Comparison of ENCODE assay signal across 27 cellular contexts in the genomic region with DNA sequence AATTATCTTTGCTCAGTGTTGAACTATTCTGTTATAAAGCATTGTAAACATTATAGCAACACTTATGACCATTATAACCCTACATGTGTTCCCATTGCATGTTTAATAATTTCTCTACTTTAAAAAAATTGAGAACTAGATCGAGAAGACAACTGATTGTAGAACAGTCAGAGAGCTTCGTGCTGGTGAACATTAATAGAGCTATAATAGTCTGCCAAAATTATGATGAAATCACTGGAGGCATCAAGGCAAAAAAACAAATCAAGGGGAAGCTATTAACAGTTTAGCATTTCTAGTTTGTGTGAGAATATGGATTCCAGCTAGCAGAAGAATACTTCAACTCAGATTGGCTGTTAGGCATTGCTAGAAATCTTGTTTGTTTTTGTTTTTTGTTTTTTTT.
"Had no signal": no experiment of that assay in that cellular context is flagged by ENCODE, and none has a peak within 500 bp of the region (broad histone marks: within the 10 kb centered on the region; RNA-seq: fewer than 3 reads in every experiment).

No MANE protein-coding gene starts in this region.

- H3K4me3 ChIP-seq: adrenal gland, body of pancreas, gastroesophageal sphincter, heart right ventricle had no signal

- H3K36me3 ChIP-seq: adrenal gland, gastroesophageal sphincter, heart right ventricle had no signal

- H3K9me3 ChIP-seq: adrenal gland, body of pancreas, gastroesophageal sphincter, heart right ventricle had no signal

- H3K4me1 ChIP-seq: adrenal gland, body of pancreas, gastroesophageal sphincter had no signal

- DNase-seq: activated CD4-positive, alpha-beta memory T cell treated with anti-CD3 and anti-CD28 coated beads, Interleukin-2, amount 10 ng/mL, durations not matched to agents 7 days and 5 days; activated CD4-positive, alpha-beta T cell treated with anti-CD3 and anti-CD28 coated beads for 1 hour; activated CD4-positive, alpha-beta T cell treated with anti-CD3 and anti-CD28 coated beads for 4 hours; activated CD4-positive, alpha-beta T cell treated with anti-CD3 and anti-CD28 coated beads, Interleukin-2, amount 10 ng/mL, durations not matched to agents 7 days and 5 days; activated CD4-positive, alpha-beta T cell treated with anti-CD3 and anti-CD28 coated beads, Interleukin-2, amount 50 U/mL, for 4 hours; activated CD4-positive, CD25-positive, alpha-beta regulatory T cell; activated effector memory CD4-positive, alpha-beta T cell treated with anti-CD3 and anti-CD28 coated beads, Interleukin-2, amount 50 U/mL, for 16 hours; activated naive CD4-positive, alpha-beta T cell treated with anti-CD3 and anti-CD28 coated beads for 36 hours; activated naive CD8-positive, alpha-beta T cell treated with anti-CD3 and anti-CD28 coated beads for 36 hours; activated naive CD8-positive, alpha-beta T cell treated with anti-CD3 and anti-CD28 coated beads, Interleukin-2, amount 50 U/mL, for 24 hours; activated T-cell treated with anti-CD3 and anti-CD28 coated beads, Interleukin-2, amount 50 U/mL, for 4 hours; adrenal gland; amygdala; aorta; body of pancreas; caudate nucleus; cortex of kidney; effector CD8-positive, alpha-beta T cell; foreskin melanocyte; heart right ventricle; T-helper 2 cell had no signal

- H3K36me3 Mint-ChIP-seq: activated naive CD4-positive, alpha-beta T cell treated with anti-CD3 and anti-CD28 coated beads, Interleukin-2, amount 50 U/mL, for 24 hours; activated naive CD8-positive, alpha-beta T cell treated with anti-CD3 and anti-CD28 coated beads for 36 hours had no signal

- H3K27me3 ChIP-seq: adrenal gland, body of pancreas, gastroesophageal sphincter, heart right ventricle had no signal

- H3K27ac ChIP-seq: adrenal gland, body of pancreas, gastroesophageal sphincter, heart right ventricle had no signal

- ATAC-seq: activated naive CD8-positive, alpha-beta T cell treated with anti-CD3 and anti-CD28 coated beads, Interleukin-2, amount 50 U/mL, for 24 hours; activated T-cell treated with anti-CD3 and anti-CD28 coated beads, Interleukin-2, amount 50 U/mL, for 4 hours; activated T-helper 17 cell treated with anti-CD3 and anti-CD28 coated beads, Interleukin-2, amount 50 U/mL, for 72 hours; body of pancreas; esophagus mucosa; gastroesophageal sphincter; heart right ventricle had no signal

- H3K4me1 Mint-ChIP-seq: activated CD4-positive, alpha-beta memory T cell treated with anti-CD3 and anti-CD28 coated beads, Interleukin-2, amount 10 ng/mL, durations not matched to agents 7 days and 5 days; activated CD4-positive, alpha-beta T cell treated with anti-CD3 and anti-CD28 coated beads, Interleukin-2, amount 10 ng/mL, durations not matched to agents 7 days and 5 days; activated naive CD4-positive, alpha-beta T cell treated with anti-CD3 and anti-CD28 coated beads, Interleukin-2, amount 50 U/mL, for 24 hours; activated T-helper 17 cell treated with anti-CD3 and anti-CD28 coated beads, Interleukin-2, amount 50 U/mL, for 72 hours had no signal

- H3K27me3 Mint-ChIP-seq: activated CD4-positive, alpha-beta memory T cell treated with anti-CD3 and anti-CD28 coated beads, Interleukin-2, amount 10 ng/mL, durations not matched to agents 7 days and 5 days; activated CD4-positive, alpha-beta T cell treated with anti-CD3 and anti-CD28 coated beads, Interleukin-2, amount 10 ng/mL, durations not matched to agents 7 days and 5 days; activated naive CD4-positive, alpha-beta T cell treated with anti-CD3 and anti-CD28 coated beads, Interleukin-2, amount 50 U/mL, for 24 hours; activated naive CD8-positive, alpha-beta T cell treated with anti-CD3 and anti-CD28 coated beads for 36 hours; activated naive CD8-positive, alpha-beta T cell treated with anti-CD3 and anti-CD28 coated beads, Interleukin-2, amount 50 U/mL, for 24 hours; activated T-helper 17 cell treated with anti-CD3 and anti-CD28 coated beads, Interleukin-2, amount 50 U/mL, for 72 hours had no signal

- H3K9me3 Mint-ChIP-seq: activated CD4-positive, alpha-beta memory T cell treated with anti-CD3 and anti-CD28 coated beads, Interleukin-2, amount 10 ng/mL, durations not matched to agents 7 days and 5 days; activated CD4-positive, alpha-beta T cell treated with anti-CD3 and anti-CD28 coated beads, Interleukin-2, amount 10 ng/mL, durations not matched to agents 7 days and 5 days; activated naive CD4-positive, alpha-beta T cell treated with anti-CD3 and anti-CD28 coated beads for 36 hours; activated naive CD4-positive, alpha-beta T cell treated with anti-CD3 and anti-CD28 coated beads, Interleukin-2, amount 50 U/mL, for 24 hours; activated naive CD8-positive, alpha-beta T cell treated with anti-CD3 and anti-CD28 coated beads for 36 hours; activated naive CD8-positive, alpha-beta T cell treated with anti-CD3 and anti-CD28 coated beads, Interleukin-2, amount 50 U/mL, for 24 hours; activated T-cell treated with anti-CD3 and anti-CD28 coated beads, Interleukin-2, amount 50 U/mL, for 4 hours; activated T-helper 17 cell treated with anti-CD3 and anti-CD28 coated beads, Interleukin-2, amount 50 U/mL, for 72 hours had no signal

- FAIRE-seq: colon, endometrium had no signal

- H3K27ac Mint-ChIP-seq: activated CD4-positive, alpha-beta memory T cell treated with anti-CD3 and anti-CD28 coated beads, Interleukin-2, amount 10 ng/mL, durations not matched to agents 7 days and 5 days; activated CD4-positive, alpha-beta T cell treated with anti-CD3 and anti-CD28 coated beads, Interleukin-2, amount 10 ng/mL, durations not matched to agents 7 days and 5 days; activated naive CD4-positive, alpha-beta T cell treated with anti-CD3 and anti-CD28 coated beads for 36 hours; activated naive CD4-positive, alpha-beta T cell treated with anti-CD3 and anti-CD28 coated beads, Interleukin-2, amount 50 U/mL, for 24 hours; activated naive CD8-positive, alpha-beta T cell treated with anti-CD3 and anti-CD28 coated beads for 36 hours; activated naive CD8-positive, alpha-beta T cell treated with anti-CD3 and anti-CD28 coated beads, Interleukin-2, amount 50 U/mL, for 24 hours had no signal

- H3K4me3 Mint-ChIP-seq: activated CD4-positive, alpha-beta memory T cell treated with anti-CD3 and anti-CD28 coated beads, Interleukin-2, amount 10 ng/mL, durations not matched to agents 7 days and 5 days; activated CD4-positive, alpha-beta T cell treated with anti-CD3 and anti-CD28 coated beads, Interleukin-2, amount 10 ng/mL, durations not matched to agents 7 days and 5 days; activated naive CD4-positive, alpha-beta T cell treated with anti-CD3 and anti-CD28 coated beads for 36 hours; activated naive CD4-positive, alpha-beta T cell treated with anti-CD3 and anti-CD28 coated beads, Interleukin-2, amount 50 U/mL, for 24 hours; activated naive CD8-positive, alpha-beta T cell treated with anti-CD3 and anti-CD28 coated beads for 36 hours; activated naive CD8-positive, alpha-beta T cell treated with anti-CD3 and anti-CD28 coated beads, Interleukin-2, amount 50 U/mL, for 24 hours; activated T-cell treated with anti-CD3 and anti-CD28 coated beads, Interleukin-2, amount 50 U/mL, for 4 hours; activated T-helper 17 cell treated with anti-CD3 and anti-CD28 coated beads, Interleukin-2, amount 50 U/mL, for 72 hours had no signal
